Comparison of ENCODE assay signal across 8 cellular contexts in genomic region chrY:12464155-12464554, GRCh38.
"Had no signal": no experiment of that assay in that cellular context is flagged by ENCODE, and none has a peak within 500 bp of the region (broad histone marks: within the 10 kb centered on the region; RNA-seq: fewer than 3 reads in every experiment).

No MANE protein-coding gene starts in this region.

- ATAC-seq: K562 had no signal

- FAIRE-seq: H54, K562 had no signal

- H3K4me3 ChIP-seq: GM23248, K562 had no signal

- H3K9ac ChIP-seq: GM23248 had no signal

- DNase-seq: GM23248, GOT3, H9, HCEC 1CT, IMR-90 had no signal

- H3K27ac ChIP-seq: GM23248, HL-60 had no signal

- H2AFZ ChIP-seq: GM23248 had no signal
